ENCODE assay signal across 8 cellular contexts in genomic region chr14:77212933-77213656, GRCh38. TPM values are rescaled to one million over a fixed set of nuclear protein-coding genes. Genes with fewer than 3 reads are reported as not detected.
DNase-seq lines count a peak whose midpoint lies in the region; ATAC-seq and TF ChIP-seq lines count a peak whose summit lies in the region.

No MANE protein-coding gene starts in this region.

- peaks cover 2% of the 10 kb centered on the region for H3K4me1 ChIP-seq in NT2/D1 (ENCODE audit: insufficient read depth, insufficient read length)
- no peaks in the 10 kb centered on the region for H3K4me1 ChIP-seq in mesendoderm (ENCODE audit: control insufficient read depth, low read depth, low read length)
- no peaks in the 10 kb centered on the region for H3K4me1 ChIP-seq in uterus

- DNase-seq in Ammon's horn (ENCODE audit: low spot score) (peak; percentile 43), HT1080 (ENCODE audit: low read depth) (peak; percentile 34), NT2/D1 (ENCODE audit: low read depth, low spot score) (peak; percentile 20), MCF 10A (ENCODE audit: unreplicated experiment) (peak; percentile 65), mesendoderm (peak; percentile 73), uterus (no peak)

- H3K18ac ChIP-seq in mesendoderm (ENCODE audit: low read length): no peak overlapping the region

- no peak overlapping the region for H2AK5ac ChIP-seq in mesendoderm (ENCODE audit: low read length)

- no peak overlapping the region for H2BK5ac ChIP-seq in mesendoderm (ENCODE audit: low read length)

- H3K4me3 Mint-ChIP-seq in MCF 10A (ENCODE audit: unreplicated experiment): no peak overlapping the region

- H3K79me2 ChIP-seq in mesendoderm (ENCODE audit: control insufficient read depth, insufficient read depth, low read length): no peaks in the 10 kb centered on the region

- H3K27ac ChIP-seq in mesendoderm (ENCODE audit: low read depth, low read length) (no peak overlapping the region), uterus (no peak overlapping the region)

- H3K9ac ChIP-seq in NT2/D1 (ENCODE audit: insufficient read length, low read depth) (no peak overlapping the region), mesendoderm (ENCODE audit: low read length) (no peak overlapping the region)

- H3K27me3 ChIP-seq in NT2/D1 (ENCODE audit: insufficient read depth, insufficient read length) (no peaks in the 10 kb centered on the region), mesendoderm (ENCODE audit: insufficient read depth, low read length, poor library complexity) (no peaks in the 10 kb centered on the region), uterus (no peaks in the 10 kb centered on the region)

- TF ChIP-seq POLR2A in uterus (IDR thresholded peaks at IDR 0.05): no peak

- no peak overlapping the region for H4K5ac ChIP-seq in mesendoderm (ENCODE audit: low read length)

- no peak overlapping the region for H2BK15ac ChIP-seq in mesendoderm (replicated peaks; ENCODE audit: low read depth)

- H3K36me3 Mint-ChIP-seq in MCF 10A (ENCODE audit: insufficient read depth, unreplicated experiment): peaks cover 4% of the 10 kb centered on the region

- peak; percentile 74 for ATAC-seq in GM18498 (IDR thresholded peaks at IDR 0.05; ENCODE audit: unreplicated experiment)
- no peak for ATAC-seq in GM21360 (IDR thresholded peaks at IDR 0.05; ENCODE audit: unreplicated experiment)

- no peak overlapping the region for H3K4me2 ChIP-seq in mesendoderm (ENCODE audit: low read length)

- CTCF ChIA-PET in MCF 10A (lab: Yijun Ruan, JAX): interaction anchor here (0.5 to 8.8 kb wide), 25 partner anchors 10 to 357 kb away, joined by 3 to 123 read pairs (median 4); partner anchors contain the start of genes TMEM63C and ZDHHC22

- H3K27me3 Mint-ChIP-seq in MCF 10A (ENCODE audit: insufficient read depth, unreplicated experiment): no peaks in the 10 kb centered on the region

- H3K36me3 ChIP-seq in NT2/D1 (ENCODE audit: insufficient read depth, insufficient read length, low read length) (no peaks in the 10 kb centered on the region), mesendoderm (ENCODE audit: control insufficient read depth, insufficient read depth, low read length) (no peaks in the 10 kb centered on the region), uterus (no peaks in the 10 kb centered on the region)

- no peaks in the 10 kb centered on the region for H3K9me3 ChIP-seq in NT2/D1 (ENCODE audit: insufficient read depth, low read length)
- H3K9me3 ChIP-seq in uterus: no peaks in the 10 kb centered on the region

- H2BK120ac ChIP-seq in mesendoderm (ENCODE audit: low read depth, low read length): no peak overlapping the region

- H3K9me3 Mint-ChIP-seq in MCF 10A (ENCODE audit: unreplicated experiment): no peaks in the 10 kb centered on the region

- no peaks in the 10 kb centered on the region for H3K79me1 ChIP-seq in mesendoderm (ENCODE audit: low read length)

- peak; percentile 83 for TF ChIP-seq CTCF in MCF 10A (IDR thresholded peaks at IDR 0.05; ENCODE audit: unreplicated experiment)
- peak in 1 of 4 experiments; percentile 16 for TF ChIP-seq CTCF in uterus (IDR thresholded peaks at IDR 0.05)

- no peaks in the 10 kb centered on the region for H3K4me1 Mint-ChIP-seq in MCF 10A (ENCODE audit: insufficient read depth, unreplicated experiment)

- H3K4me3 ChIP-seq in NT2/D1 (ENCODE audit: insufficient read length, low read depth) (no peak overlapping the region), mesendoderm (ENCODE audit: low read length) (no peak overlapping the region), uterus (no peak overlapping the region)

- H3K23ac ChIP-seq in mesendoderm (ENCODE audit: low read length): no peak overlapping the region

- no peak overlapping the region for H3K4ac ChIP-seq in mesendoderm (ENCODE audit: low read depth, low read length)

- intact Hi-C loops in MCF 10A (cut with micrococcal nuclease) (loop anchor here (1.0 kb wide), 1 partner anchor 61 kb away; no protein-coding TSS in a partner anchor), uterus (cut with DNase I; ENCODE audit: low total_unique reads) (no loop called here)

- WGBS in mesendoderm (ENCODE audit: extremely low coverage, insufficient coverage, low lambda C conversion rate): no CpG with 5 or more reads among the region's 17 CpGs

- BruUV-seq in MCF 10A (replicated peaks; lab: Mats Ljungman, UMichigan): no TSS peak

- H3K56ac ChIP-seq in mesendoderm (ENCODE audit: low read length): no peak overlapping the region

- H4K8ac ChIP-seq in mesendoderm (ENCODE audit: low read depth, low read length): no peak overlapping the region

- POLR2A ChIA-PET in MCF 10A (lab: Yijun Ruan, JAX): interaction anchor here (0.6 to 2.9 kb wide), 7 partner anchors 8 to 109 kb away, joined by 3 to 9 read pairs (median 4); partner anchors contain the start of gene TMEM63C

- no peak overlapping the region for H3K27ac Mint-ChIP-seq in MCF 10A (ENCODE audit: low read depth, unreplicated experiment)

RNA-seq across cellular contexts. Expression of gene TMEM63C, which starts 31.5 kb away (rescaled TPM):
- total RNA-seq in HT1080 (2014; rRNA removed; shearing (Covaris generic)): not detected in 2 replicates
- 0.08 TPM in 1 of 2 replicates, not detected in the other for polyA plus RNA-seq in HT1080 (2015; cell fraction: cytosol; rRNA removed)
- 0.07 TPM in 1 of 2 replicates, not detected in the other for polyA plus RNA-seq in HT1080 (2015; cell fraction: nucleus; rRNA removed)
- total RNA-seq in MCF 10A (2022) (5.1 and 9.3 TPM in 2 replicates), uterus (1 to 10 TPM in 1 of 4 donors, under 1 TPM in 1, not detected in 2; 0.98 to 1.9 TPM)
- polyA plus RNA-seq in mesendoderm (2013, experiment 1 of 2): 2.3 TPM
- polyA plus RNA-seq in mesendoderm (2013, experiment 2 of 2): 2.1 TPM

RNA-seq across cellular contexts. Expression of gene NGB, which starts 57.9 kb away (rescaled TPM):
- not detected in 2 replicates for total RNA-seq in HT1080 (2014; rRNA removed; shearing (Covaris generic))
- polyA plus RNA-seq in HT1080 (2015; cell fraction: cytosol; rRNA removed): not detected in 2 replicates
- not detected in 2 replicates for polyA plus RNA-seq in HT1080 (2015; cell fraction: nucleus; rRNA removed)
- total RNA-seq in MCF 10A (2022) (not detected in 2 replicates), uterus (not detected)
- polyA plus RNA-seq in mesendoderm (2013, experiment 1 of 2): 0.11 TPM
- polyA plus RNA-seq in mesendoderm (2013, experiment 2 of 2): 0.15 TPM

Comparison
In these comparisons a context has a peak if more than half of its experiments do, and no peak if none do; other contexts are left out.
1. DNase-seq: peak in Ammon's horn (single experiment), HT1080 (single experiment), NT2/D1 (single experiment), MCF 10A (single experiment) and mesendoderm (single experiment); none in uterus (0 of 2).